In the genomic region with DNA sequence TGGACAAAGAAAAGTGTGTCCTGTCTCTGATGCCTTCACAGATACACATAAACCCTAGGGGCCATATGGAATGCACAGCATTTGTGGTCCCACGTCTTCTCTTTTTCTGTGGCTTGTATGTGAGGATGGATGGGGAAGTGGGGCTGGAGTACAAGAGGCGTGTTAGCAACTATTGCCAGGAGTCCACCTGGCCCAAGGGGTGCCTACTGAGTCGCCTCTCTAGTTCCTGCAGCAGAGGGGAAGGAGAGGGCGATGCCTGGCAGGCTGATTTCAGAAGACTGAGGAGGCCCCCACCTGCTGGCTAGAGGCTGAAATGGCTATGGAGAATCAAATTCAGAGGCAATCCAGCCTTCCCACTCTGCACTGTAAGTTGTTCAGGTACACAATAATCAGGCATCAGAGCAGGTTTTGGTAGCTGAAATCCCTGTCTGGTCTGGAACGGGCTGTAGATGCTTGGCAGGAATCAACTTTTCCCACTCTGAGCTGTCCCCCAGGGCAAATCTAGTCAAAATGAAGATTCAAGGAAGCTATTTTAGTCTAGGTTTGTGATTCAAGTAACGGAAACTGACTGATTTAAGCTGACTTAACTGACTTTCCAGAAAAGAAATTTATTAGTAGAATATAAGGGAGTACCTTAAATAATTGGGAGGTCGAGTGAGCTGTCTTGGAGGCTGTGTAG, we compare ENCODE assay signal across 9 cellular contexts. TPM values are rescaled to one million over a fixed set of nuclear protein-coding genes. Genes with fewer than 3 reads are reported as not detected.
A peak's percentile ranks its signal among the peaks of the same experiment; 100 is the strongest.
DNase-seq lines count a peak whose midpoint lies in the region; ATAC-seq and TF ChIP-seq lines count a peak whose summit lies in the region.
"Had no signal": no experiment of that assay in that cellular context is flagged by ENCODE, and none has a peak within 500 bp of the region (broad histone marks: within the 10 kb centered on the region; RNA-seq: fewer than 3 reads in every experiment).

No MANE protein-coding gene starts in this region.

- ATAC-seq in HG02678 (IDR thresholded peaks at IDR 0.05; ENCODE audit: unreplicated experiment) (peak; percentile 62), HG03159 (IDR thresholded peaks at IDR 0.05; ENCODE audit: unreplicated experiment) (no peak)
- peak; percentile 98 for ATAC-seq in activated CD8-positive, alpha-beta memory T cell treated with anti-CD3 and anti-CD28 coated beads, Interleukin-2, amount 10 ng/mL, durations not matched to agents 7 days and 5 days

- H3K27me3 ChIP-seq in stomach = no peaks in the 10 kb centered on the region

- TF ChIP-seq EP300 in stomach (IDR thresholded peaks at IDR 0.05) = no peak

- no peaks in the 10 kb centered on the region for H3K27me3 Mint-ChIP-seq in activated CD8-positive, alpha-beta memory T cell treated with anti-CD3 and anti-CD28 coated beads, Interleukin-2, amount 10 ng/mL, durations not matched to agents 7 days and 5 days
- H3K27me3 Mint-ChIP-seq in nephron (ENCODE audit: low read depth) = no peaks in the 10 kb centered on the region

- peaks cover 0 to 7% (median 4%) of the 10 kb centered on the region in 4 donors for H3K4me1 ChIP-seq in stomach

- peaks cover 0 to 6% (median 5%) of the 10 kb centered on the region in 4 donors for H3K36me3 ChIP-seq in stomach

- DNase-seq in DMS153 (lab: John Stamatoyannopoulos, UW) (peak; percentile 35), NOMO-1 (lab: John Stamatoyannopoulos, UW; ENCODE audit: unreplicated experiment in 2 of 2) (peak; percentile 30 to 54), epithelial cell of esophagus (ENCODE audit: low read depth) (peak; percentile 68), stomach (peak; percentile 77)
- DNase-seq in activated CD8-positive, alpha-beta memory T cell treated with anti-CD3 and anti-CD28 coated beads, Interleukin-2, amount 10 ng/mL, durations not matched to agents 7 days and 5 days = peak; percentile 87

- H3K27ac Mint-ChIP-seq in activated CD8-positive, alpha-beta memory T cell treated with anti-CD3 and anti-CD28 coated beads, Interleukin-2, amount 10 ng/mL, durations not matched to agents 7 days and 5 days = peak overlapping the region; percentile 73
- H3K27ac Mint-ChIP-seq in nephron = no peak overlapping the region

- H3K36me3 Mint-ChIP-seq in activated CD8-positive, alpha-beta memory T cell treated with anti-CD3 and anti-CD28 coated beads, Interleukin-2, amount 10 ng/mL, durations not matched to agents 7 days and 5 days = peaks cover 29% of the 10 kb centered on the region
- no peaks in the 10 kb centered on the region for H3K36me3 Mint-ChIP-seq in nephron (ENCODE audit: low read depth)

- H3K4me3 Mint-ChIP-seq in activated CD8-positive, alpha-beta memory T cell treated with anti-CD3 and anti-CD28 coated beads, Interleukin-2, amount 10 ng/mL, durations not matched to agents 7 days and 5 days = no peak overlapping the region
- H3K4me3 Mint-ChIP-seq in nephron = no peak overlapping the region

- peaks cover 20% of the 10 kb centered on the region for H3K4me1 Mint-ChIP-seq in activated CD8-positive, alpha-beta memory T cell treated with anti-CD3 and anti-CD28 coated beads, Interleukin-2, amount 10 ng/mL, durations not matched to agents 7 days and 5 days
- no peaks in the 10 kb centered on the region for H3K4me1 Mint-ChIP-seq in nephron

- intact Hi-C loops in stomach (cut with DNase I; ENCODE audit: low total_unique reads) = no loop called here

- H3K4me3 ChIP-seq in epithelial cell of esophagus (ENCODE audit: low read length) (no peak overlapping the region), stomach (no peak overlapping the region)
- H3K4me3 ChIP-seq: SK-N-MC had no signal

- no peaks in the 10 kb centered on the region for H3K9me3 Mint-ChIP-seq in activated CD8-positive, alpha-beta memory T cell treated with anti-CD3 and anti-CD28 coated beads, Interleukin-2, amount 10 ng/mL, durations not matched to agents 7 days and 5 days (ENCODE audit: low read depth)
- no peaks in the 10 kb centered on the region for H3K9me3 Mint-ChIP-seq in nephron

- TF ChIP-seq CTCF in epithelial cell of esophagus (IDR thresholded peaks at IDR 0.05; ENCODE audit: insufficient read depth, low read depth, low read length, missing control alignments) (peak; percentile 72), nephron (IDR thresholded peaks at IDR 0.05; ENCODE audit: unreplicated experiment in 3 of 3) (peak; percentile 48 to 62 (median 58)), stomach (IDR thresholded peaks at IDR 0.05) (peak in 5 of 7 experiments; percentile 33 to 76 (median 55))

- WGBS in stomach, 5 donors = 25 to 39% (median 31%) methylated on average over 7 of the region's 7 CpGs

- CTCF ChIA-PET in activated CD8-positive, alpha-beta memory T cell treated with anti-CD3 and anti-CD28 coated beads, Interleukin-2, amount 10 ng/mL, durations not matched to agents 7 days and 5 days (lab: Charles Lee) = interaction anchor here (0.6 to 12.8 kb wide), 21 partner anchors 9 to 140 kb away, joined by 3 to 249 read pairs (median 4); a partner anchor contains a TSS

- no peak overlapping the region for H3K27ac ChIP-seq in stomach
- H3K27ac ChIP-seq: SK-N-MC had no signal

- no peaks in the 10 kb centered on the region for H3K9me3 ChIP-seq in stomach

- TF ChIP-seq POLR2A in stomach (IDR thresholded peaks at IDR 0.05) = no peak

RNA-seq across cellular contexts. Expression of a gene that starts 14.9 kb away (rescaled TPM):
- total RNA-seq in activated CD8-positive, alpha-beta memory T cell treated with anti-CD3 and anti-CD28 coated beads, Interleukin-2, amount 10 ng/mL, durations not matched to agents 7 days and 5 days = 10 to 100 TPM; 16.4 to 18.8 TPM
- total RNA-seq in stomach = 10 to 100 TPM in 3 of 5 donors, 1 to 10 TPM in 2; 2.6 to 34.6 (median 10.5) TPM
- polyA plus RNA-seq in stomach = 10 to 100 TPM; 13.8 to 33.1 (median 22.0) TPM

RNA-seq across cellular contexts. Expression of a gene that starts 29.9 kb away (rescaled TPM):
- total RNA-seq in activated CD8-positive, alpha-beta memory T cell treated with anti-CD3 and anti-CD28 coated beads, Interleukin-2, amount 10 ng/mL, durations not matched to agents 7 days and 5 days = 100 to 1,000 TPM; 153 to 194 TPM
- total RNA-seq in stomach = 10 to 100 TPM in 4 of 5 donors, 1 to 10 TPM in 1; 4.9 to 35.3 (median 14.9) TPM
- polyA plus RNA-seq in stomach = 10 to 100 TPM; 15.2 to 32.8 (median 17.7) TPM

Comparison
In these comparisons a context has a peak if more than half of its experiments do, and no peak if none do; other contexts are left out.
1. DNase-seq: peak in every context shown above with its lines; median percentile 87 in activated CD8-positive, alpha-beta memory T cell treated with anti-CD3 and anti-CD28 coated beads, Interleukin-2, amount 10 ng/mL, durations not matched to agents 7 days and 5 days; 77 in stomach; 68 in epithelial cell of esophagus; 42 in NOMO-1; 35 in DMS153.
2. RNA of a gene that starts 29.9 kb away (total RNA-seq): 153 to 194 TPM in activated CD8-positive, alpha-beta memory T cell treated with anti-CD3 and anti-CD28 coated beads, Interleukin-2, amount 10 ng/mL, durations not matched to agents 7 days and 5 days; 4.9 to 35.3 TPM in stomach; every median in the first group is over 4 times any median in the second.
3. Peak in every context shown above with its lines, with median percentiles within 50 percentile points of each other: CTCF ChIP-seq.